ENCODE assay signal across 1 cellular context in the genomic region with DNA sequence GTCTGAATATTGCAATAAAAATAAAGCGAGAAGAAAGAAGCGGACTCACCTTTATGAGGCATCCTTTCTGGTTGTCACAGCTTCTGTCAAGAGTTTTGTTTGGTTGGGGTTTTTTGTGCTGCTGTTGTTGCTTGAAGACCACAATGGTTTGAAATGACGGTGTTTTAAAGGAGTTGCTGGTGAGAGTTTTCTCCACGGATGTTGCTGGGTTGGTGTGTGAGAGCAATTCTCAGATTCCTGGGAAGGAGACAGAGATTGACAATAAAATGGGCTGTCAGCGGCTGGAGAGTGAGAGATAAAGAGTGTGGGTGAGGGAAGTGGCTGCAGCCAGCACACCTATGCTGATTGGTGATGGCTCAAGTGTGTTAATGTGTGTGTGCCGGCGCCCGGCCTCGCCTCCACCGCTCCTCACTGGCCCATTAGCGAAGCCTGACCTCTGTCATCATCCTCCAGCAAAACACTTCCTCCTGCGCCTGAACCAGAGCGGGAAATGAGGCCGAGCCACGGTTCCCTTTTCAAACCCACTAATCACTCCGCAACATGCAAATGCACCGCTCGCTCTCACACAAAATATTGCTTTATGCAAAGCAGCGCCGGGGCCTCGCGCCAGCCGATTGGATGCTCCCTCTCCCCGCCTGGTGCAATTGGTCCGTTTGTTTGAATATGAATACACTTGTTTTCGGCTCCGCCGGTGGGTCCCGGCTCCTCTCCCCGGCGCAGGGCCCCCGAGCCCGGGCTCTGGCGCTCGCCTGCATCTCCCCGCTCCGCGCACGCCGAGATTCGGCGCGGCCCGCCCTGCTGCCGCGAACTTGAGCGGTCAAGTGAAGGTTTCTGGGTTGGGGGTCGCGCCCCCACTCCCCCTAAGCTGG.
TF ChIP-seq lines count a peak whose summit lies in the region.

A gene (minus strand): TSS at position 544 of the 869 bp plus-strand sequence. CDS start 4,911 bp downstream, outside the sequence.

TF ChIP-seq in HEK293, 187 proteins besides CTCF, POLR2A, EP300 and RAD21 (continued from another document):
- TF ChIP-seq, protein P1, sequence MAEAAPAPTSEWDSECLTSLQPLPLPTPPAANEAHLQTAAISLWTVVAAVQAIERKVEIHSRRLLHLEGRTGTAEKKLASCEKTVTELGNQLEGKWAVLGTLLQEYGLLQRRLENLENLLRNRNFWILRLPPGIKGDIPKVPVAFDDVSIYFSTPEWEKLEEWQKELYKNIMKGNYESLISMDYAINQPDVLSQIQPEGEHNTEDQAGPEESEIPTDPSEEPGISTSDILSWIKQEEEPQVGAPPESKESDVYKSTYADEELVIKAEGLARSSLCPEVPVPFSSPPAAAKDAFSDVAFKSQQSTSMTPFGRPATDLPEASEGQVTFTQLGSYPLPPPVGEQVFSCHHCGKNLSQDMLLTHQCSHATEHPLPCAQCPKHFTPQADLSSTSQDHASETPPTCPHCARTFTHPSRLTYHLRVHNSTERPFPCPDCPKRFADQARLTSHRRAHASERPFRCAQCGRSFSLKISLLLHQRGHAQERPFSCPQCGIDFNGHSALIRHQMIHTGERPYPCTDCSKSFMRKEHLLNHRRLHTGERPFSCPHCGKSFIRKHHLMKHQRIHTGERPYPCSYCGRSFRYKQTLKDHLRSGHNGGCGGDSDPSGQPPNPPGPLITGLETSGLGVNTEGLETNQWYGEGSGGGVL (tag by site-specific recombination; IDR thresholded peaks at IDR 0.05): peak; percentile 60
- no peak for TF ChIP-seq ZNF292 (tag by site-specific recombination; IDR thresholded peaks at IDR 0.05; ENCODE audit: borderline replicate concordance, low read depth)
- TF ChIP-seq, protein P2, sequence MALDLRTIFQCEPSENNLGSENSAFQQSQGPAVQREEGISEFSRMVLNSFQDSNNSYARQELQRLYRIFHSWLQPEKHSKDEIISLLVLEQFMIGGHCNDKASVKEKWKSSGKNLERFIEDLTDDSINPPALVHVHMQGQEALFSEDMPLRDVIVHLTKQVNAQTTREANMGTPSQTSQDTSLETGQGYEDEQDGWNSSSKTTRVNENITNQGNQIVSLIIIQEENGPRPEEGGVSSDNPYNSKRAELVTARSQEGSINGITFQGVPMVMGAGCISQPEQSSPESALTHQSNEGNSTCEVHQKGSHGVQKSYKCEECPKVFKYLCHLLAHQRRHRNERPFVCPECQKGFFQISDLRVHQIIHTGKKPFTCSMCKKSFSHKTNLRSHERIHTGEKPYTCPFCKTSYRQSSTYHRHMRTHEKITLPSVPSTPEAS (tag by site-specific recombination; IDR thresholded peaks at IDR 0.05): peak; percentile 45; the same call in 1 of the 2 replicates
- 0 out of 2 replicates have a peak, but pooled peaks have one; percentile 47 for TF ChIP-seq GLI4 (tag by site-specific recombination; IDR thresholded peaks at IDR 0.05)
- TF ChIP-seq ZNF10 (tag by site-specific recombination; IDR thresholded peaks at IDR 0.05): peak; percentile 62; the same call in 1 of the 2 replicates
- TF ChIP-seq ZNF561 (tag by site-specific recombination; IDR thresholded peaks at IDR 0.05; ENCODE audit: borderline replicate concordance): peak; percentile 21; the same call in 1 of the 2 replicates
- TF ChIP-seq ZBTB17 (tag by site-specific recombination; IDR thresholded peaks at IDR 0.05): peak; percentile 92
- TF ChIP-seq, protein P3, sequence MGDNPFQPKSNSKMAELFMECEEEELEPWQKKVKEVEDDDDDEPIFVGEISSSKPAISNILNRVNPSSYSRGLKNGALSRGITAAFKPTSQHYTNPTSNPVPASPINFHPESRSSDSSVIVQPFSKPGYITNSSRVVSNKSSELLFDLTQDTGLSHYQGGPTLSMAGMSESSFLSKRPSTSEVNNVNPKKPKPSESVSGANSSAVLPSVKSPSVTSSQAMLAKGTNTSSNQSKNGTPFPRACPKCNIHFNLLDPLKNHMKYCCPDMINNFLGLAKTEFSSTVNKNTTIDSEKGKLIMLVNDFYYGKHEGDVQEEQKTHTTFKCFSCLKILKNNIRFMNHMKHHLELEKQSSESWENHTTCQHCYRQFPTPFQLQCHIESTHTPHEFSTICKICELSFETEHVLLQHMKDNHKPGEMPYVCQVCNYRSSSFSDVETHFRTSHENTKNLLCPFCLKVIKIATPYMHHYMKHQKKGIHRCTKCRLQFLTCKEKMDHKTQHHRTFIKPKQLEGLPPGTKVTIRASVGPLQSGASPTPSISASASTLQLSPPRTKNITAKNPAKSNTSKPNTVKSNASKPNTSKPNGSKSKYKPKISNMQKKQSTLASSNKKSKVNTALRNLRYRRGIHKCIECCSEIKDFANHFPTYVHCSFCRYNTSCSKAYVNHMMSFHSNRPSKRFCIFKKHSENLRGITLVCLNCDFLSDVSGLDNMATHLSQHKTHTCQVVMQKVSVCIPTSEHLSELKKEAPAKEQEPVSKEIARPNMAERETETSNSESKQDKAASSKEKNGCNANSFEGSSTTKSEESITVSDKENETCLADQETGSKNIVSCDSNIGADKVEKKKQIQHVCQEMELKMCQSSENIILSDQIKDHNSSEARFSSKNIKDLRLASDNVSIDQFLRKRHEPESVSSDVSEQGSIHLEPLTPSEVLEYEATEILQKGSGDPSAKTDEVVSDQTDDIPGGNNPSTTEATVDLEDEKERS (tag by site-specific recombination; IDR thresholded peaks at IDR 0.05): no peak
- TF ChIP-seq ZNF157 (tag by site-specific recombination; IDR thresholded peaks at IDR 0.05): no peak
- TF ChIP-seq TRIM28 (IDR thresholded peaks at IDR 0.05; ENCODE audit: borderline replicate concordance, low read length): no peak
- no peak for TF ChIP-seq ZNF473 (tag by site-specific recombination; IDR thresholded peaks at IDR 0.05)
- TF ChIP-seq, protein P4, sequence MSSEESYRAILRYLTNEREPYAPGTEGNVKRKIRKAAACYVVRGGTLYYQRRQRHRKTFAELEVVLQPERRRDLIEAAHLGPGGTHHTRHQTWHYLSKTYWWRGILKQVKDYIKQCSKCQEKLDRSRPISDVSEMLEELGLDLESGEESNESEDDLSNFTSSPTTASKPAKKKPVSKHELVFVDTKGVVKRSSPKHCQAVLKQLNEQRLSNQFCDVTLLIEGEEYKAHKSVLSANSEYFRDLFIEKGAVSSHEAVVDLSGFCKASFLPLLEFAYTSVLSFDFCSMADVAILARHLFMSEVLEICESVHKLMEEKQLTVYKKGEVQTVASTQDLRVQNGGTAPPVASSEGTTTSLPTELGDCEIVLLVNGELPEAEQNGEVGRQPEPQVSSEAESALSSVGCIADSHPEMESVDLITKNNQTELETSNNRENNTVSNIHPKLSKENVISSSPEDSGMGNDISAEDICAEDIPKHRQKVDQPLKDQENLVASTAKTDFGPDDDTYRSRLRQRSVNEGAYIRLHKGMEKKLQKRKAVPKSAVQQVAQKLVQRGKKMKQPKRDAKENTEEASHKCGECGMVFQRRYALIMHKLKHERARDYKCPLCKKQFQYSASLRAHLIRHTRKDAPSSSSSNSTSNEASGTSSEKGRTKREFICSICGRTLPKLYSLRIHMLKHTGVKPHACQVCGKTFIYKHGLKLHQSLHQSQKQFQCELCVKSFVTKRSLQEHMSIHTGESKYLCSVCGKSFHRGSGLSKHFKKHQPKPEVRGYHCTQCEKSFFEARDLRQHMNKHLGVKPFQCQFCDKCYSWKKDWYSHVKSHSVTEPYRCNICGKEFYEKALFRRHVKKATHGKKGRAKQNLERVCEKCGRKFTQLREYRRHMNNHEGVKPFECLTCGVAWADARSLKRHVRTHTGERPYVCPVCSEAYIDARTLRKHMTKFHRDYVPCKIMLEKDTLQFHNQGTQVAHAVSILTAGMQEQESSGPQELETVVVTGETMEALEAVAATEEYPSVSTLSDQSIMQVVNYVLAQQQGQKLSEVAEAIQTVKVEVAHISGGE (tag by site-specific recombination; conservative IDR thresholded peaks at IDR 0.05; ENCODE audit: low read depth): peak; percentile 39; the same call in 1 of the 2 replicates
- no peak for TF ChIP-seq MZF1 (tag by site-specific recombination; IDR thresholded peaks at IDR 0.05; ENCODE audit: borderline replicate concordance)
- no peak for TF ChIP-seq ZNF792 (tag by site-specific recombination; IDR thresholded peaks at IDR 0.05)
- TF ChIP-seq SP2 (tag by site-specific recombination; IDR thresholded peaks at IDR 0.05): peak; percentile 83
- no peak for TF ChIP-seq ZNF747 (tag by site-specific recombination; IDR thresholded peaks at IDR 0.05)
- no peak for TF ChIP-seq ZNF404 (tag by site-specific recombination; IDR thresholded peaks at IDR 0.05)
- TF ChIP-seq GLIS2 (tag by site-specific recombination; IDR thresholded peaks at IDR 0.05): peak; percentile 59
- TF ChIP-seq ZNF391 (tag by site-specific recombination; IDR thresholded peaks at IDR 0.05; ENCODE audit: borderline replicate concordance, low read depth): peak; percentile 52; the same call in 1 of the 2 replicates
- TF ChIP-seq ZNF221 (tag by site-specific recombination; IDR thresholded peaks at IDR 0.05; ENCODE audit: borderline replicate concordance): no peak
- peak; percentile 17; the same call in 1 of the 2 replicates for TF ChIP-seq SP3 (tag by site-specific recombination; IDR thresholded peaks at IDR 0.05)
- TF ChIP-seq ZNF76 (tag by site-specific recombination; IDR thresholded peaks at IDR 0.05; ENCODE audit: borderline replicate concordance, low read depth): peak; percentile 34; the same call in 1 of the 2 replicates
- TF ChIP-seq BCL11A (tag by site-specific recombination; IDR thresholded peaks at IDR 0.05; ENCODE audit: low read depth): peak; percentile 74; the same call in 1 of the 2 replicates
- no peak for TF ChIP-seq TCF7L2 (IDR thresholded peaks at IDR 0.05; ENCODE audit: borderline replicate concordance, low read depth, low read length)
